Comparison of ENCODE assay signal across 8 cellular contexts in the genomic region with DNA sequence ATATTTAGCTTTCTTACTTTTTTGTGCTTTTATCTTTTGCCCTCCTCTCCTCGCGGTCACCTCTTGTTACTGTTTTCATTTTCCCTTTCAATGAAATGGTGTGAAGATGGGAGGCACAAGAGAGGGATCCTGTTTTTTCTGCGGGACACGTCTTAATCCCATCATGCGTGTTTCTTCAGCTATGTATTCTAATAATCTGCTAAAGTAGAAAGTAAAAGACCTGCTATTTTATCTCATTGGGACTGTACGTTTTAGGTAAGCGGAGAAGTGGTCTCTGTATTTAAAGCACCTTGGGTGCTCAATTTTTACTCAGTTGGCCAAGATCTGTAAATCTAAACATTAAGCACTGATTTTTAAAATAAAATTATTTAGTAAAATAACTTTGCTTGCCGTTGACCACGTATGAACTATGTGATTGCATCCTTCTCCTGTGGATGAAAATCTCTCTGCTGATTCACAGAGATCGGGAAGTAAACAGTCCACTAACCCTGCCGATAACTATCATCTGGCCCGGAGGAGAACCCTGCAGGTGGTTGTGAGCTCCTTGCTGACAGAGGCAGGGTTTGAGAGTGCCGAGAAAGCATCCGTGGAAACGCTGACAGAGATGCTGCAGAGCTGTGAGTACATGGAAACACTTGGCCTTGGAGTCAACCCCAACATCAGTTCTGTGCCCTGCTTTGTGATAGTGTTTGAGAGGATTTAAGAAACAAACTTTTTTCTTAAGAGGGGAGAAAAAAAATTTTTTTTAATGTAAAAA. TPM values are rescaled to one million over a fixed set of nuclear protein-coding genes. Genes with fewer than 3 reads are reported as not detected.
DNase-seq lines count a peak whose midpoint lies in the region; ATAC-seq and TF ChIP-seq lines count a peak whose summit lies in the region.

No MANE protein-coding gene starts in this region.

- no peak overlapping the region for H2BK120ac ChIP-seq in neuronal stem cell (ENCODE audit: low read depth, low read length)

- no peak overlapping the region for H2AK5ac ChIP-seq in neuronal stem cell (ENCODE audit: low read depth, low read length)

- no peaks in the 10 kb centered on the region for H3K27me3 ChIP-seq in CD4-positive, alpha-beta memory T cell (ENCODE audit: insufficient read depth, low read length)
- H3K27me3 ChIP-seq in endocrine pancreas (ENCODE audit: control insufficient read depth, insufficient read depth, low read length) (no peaks in the 10 kb centered on the region), neuronal stem cell (ENCODE audit: control insufficient read depth in 3 of 3, insufficient read depth in 3 of 3, low read depth in 1 of 3, low read length in 3 of 3) (peaks cover 0 to 24% (median 0%) of the 10 kb centered on the region in 3 experiments)

- in situ Hi-C loops in GM13977 (cut with MboI; ENCODE audit: low pct_unique_long_range_greater_than_20kb, low sequenced_read_pairs, unreplicated experiment): no loop called here

- H3K4me1 Mint-ChIP-seq in CD4-positive, alpha-beta memory T cell: peaks cover 15 to 73% (median 39%) of the 10 kb centered on the region in 4 donors

- no peak for ATAC-seq in HG02763 (IDR thresholded peaks at IDR 0.05; ENCODE audit: unreplicated experiment)
- ATAC-seq in HG02588 (IDR thresholded peaks at IDR 0.05; ENCODE audit: unreplicated experiment): no peak
- no peak for ATAC-seq in GM21786 (IDR thresholded peaks at IDR 0.05; ENCODE audit: unreplicated experiment)

- no peak overlapping the region for H2BK12ac ChIP-seq in neuronal stem cell (ENCODE audit: low read length)

- peak overlapping the region; percentile 59 for H3K4me2 ChIP-seq in neuronal stem cell (ENCODE audit: insufficient read depth, low read length, poor library complexity, severe bottlenecking)

- peaks cover 58% of the 10 kb centered on the region for H3K4me1 ChIP-seq in CD4-positive, alpha-beta memory T cell (ENCODE audit: insufficient read depth, low read length)
- H3K4me1 ChIP-seq in endocrine pancreas (ENCODE audit: control insufficient read depth, insufficient read depth, low read length) (no peaks in the 10 kb centered on the region), neuronal stem cell (ENCODE audit: control insufficient read depth in 2 of 2, insufficient read depth in 1 of 2, low read depth in 1 of 2, low read length in 2 of 2) (peaks cover 10% of the 10 kb centered on the region in 2 donors)

- peak overlapping the region; percentile 77 for H3K27ac ChIP-seq in CD4-positive, alpha-beta memory T cell (ENCODE audit: low read depth, low read length)
- no peak overlapping the region for H3K27ac ChIP-seq in neuronal stem cell (replicated peaks; ENCODE audit: low read length)

- H3K36me3 ChIP-seq in CD4-positive, alpha-beta memory T cell (ENCODE audit: insufficient read depth, low read length): peaks cover 17% of the 10 kb centered on the region
- H3K36me3 ChIP-seq in endocrine pancreas (ENCODE audit: control insufficient read depth, insufficient read depth, low read length) (no peaks in the 10 kb centered on the region), neuronal stem cell (replicated peaks in 1 of 2; ENCODE audit: control insufficient read depth in 2 of 2, insufficient read depth in 2 of 2, low read length in 2 of 2) (peaks cover 11 to 38% of the 10 kb centered on the region in 2 donors)

- H2BK15ac ChIP-seq in neuronal stem cell (ENCODE audit: low read length): no peak overlapping the region

- DNase-seq in CD4-positive, alpha-beta memory T cell: peak in 1 of 5 donors; percentile 49
- peak; percentile 15 for DNase-seq in NCI-H69 (lab: John Stamatoyannopoulos, UW)
- DNase-seq in neuronal stem cell (ENCODE audit: low spot score): no peak
- DNase-seq in GM13977 (ENCODE audit: low spot score): no peak

- no peaks in the 10 kb centered on the region for H3K27me3 Mint-ChIP-seq in CD4-positive, alpha-beta memory T cell

- no peaks in the 10 kb centered on the region for H3K9me3 ChIP-seq in CD4-positive, alpha-beta memory T cell (ENCODE audit: control insufficient read depth in 1 of 2, low read length in 2 of 2)
- no peaks in the 10 kb centered on the region for H3K9me3 ChIP-seq in endocrine pancreas (ENCODE audit: control insufficient read depth, low read length)
- peaks cover 0 to 3% of the 10 kb centered on the region in 2 donors for H3K9me3 ChIP-seq in neuronal stem cell (replicated peaks in 1 of 2; ENCODE audit: control insufficient read depth in 2 of 2, insufficient read depth in 1 of 2, low read depth in 1 of 2, low read length in 2 of 2)

- no CpG with 5 or more reads among the region's 15 CpGs for WGBS in neuronal stem cell (ENCODE audit: extremely low coverage in 2 of 2, insufficient read length in 2 of 2, insufficient replicate concordance in 1 of 2), 2 donors

- TF ChIP-seq CTCF in GM13977 (IDR thresholded peaks at IDR 0.05; ENCODE audit: extremely low read depth, insufficient read depth, missing control alignments): no peak

- H3K4me3 Mint-ChIP-seq in CD4-positive, alpha-beta memory T cell: peak overlapping the region; percentile 91 to 98 (median 96)

- H2BK5ac ChIP-seq in neuronal stem cell (ENCODE audit: low read length): no peak overlapping the region

- H3K9ac ChIP-seq in endocrine pancreas (ENCODE audit: control insufficient read depth, insufficient read depth, low read length) (peak overlapping the region; percentile 86), neuronal stem cell (ENCODE audit: low read depth, low read length, poor library complexity) (no peak overlapping the region)

- H4K8ac ChIP-seq in neuronal stem cell (ENCODE audit: low read depth, low read length): no peak overlapping the region

- no peak overlapping the region for H3K18ac ChIP-seq in neuronal stem cell (ENCODE audit: low read length)

- H3K9me3 Mint-ChIP-seq in CD4-positive, alpha-beta memory T cell: no peaks in the 10 kb centered on the region

- CTCF ChIA-PET in CD4-positive, alpha-beta memory T cell (lab: Charles Lee; ENCODE audit: partially characterized antibody): interaction anchor here (0.6 to 15.3 kb wide), 15 partner anchors 8 to 496 kb away, joined by 3 to 178 read pairs (median 4); partner anchors contain the start of genes BYSL, FRS3, MED20 and PRICKLE4

- no peak overlapping the region for H3K14ac ChIP-seq in neuronal stem cell (ENCODE audit: low read length)

- H2AFZ ChIP-seq in neuronal stem cell (ENCODE audit: low read length): peak overlapping the region; percentile 93

- H3K36me3 Mint-ChIP-seq in CD4-positive, alpha-beta memory T cell: peaks cover 36 to 53% of the 10 kb centered on the region in 2 donors

- intact Hi-C loops in CD4-positive, alpha-beta memory T cell (cut with micrococcal nuclease): loop anchor here (1.0 to 2.0 kb wide), 4 partner anchors 53 to 512 kb away; partner anchors contain the start of genes TFEB and TOMM6

- H3K79me1 ChIP-seq in neuronal stem cell (ENCODE audit: low read depth, low read length): no peaks in the 10 kb centered on the region

- POLR2A ChIA-PET in CD4-positive, alpha-beta memory T cell (lab: Charles Lee; ENCODE audit: partially characterized antibody): interaction anchor here (0.7 to 12.8 kb wide), 19 partner anchors 11 to 1524 kb away, joined by 3 to 280 read pairs (median 5); partner anchors contain the start of genes BYSL, CCND3, CNPY3 and MED20

- peak overlapping the region; percentile 89 to 92 for H3K4me3 ChIP-seq in CD4-positive, alpha-beta memory T cell (ENCODE audit: low read length in 2 of 2)
- peak overlapping the region; percentile 78 for H3K4me3 ChIP-seq in endocrine pancreas (ENCODE audit: control insufficient read depth, insufficient read depth, low read length)
- peak overlapping the region; percentile 70 to 95 for H3K4me3 ChIP-seq in neuronal stem cell (ENCODE audit: low read length in 2 of 2)

- no peak overlapping the region for H4K91ac ChIP-seq in neuronal stem cell (ENCODE audit: low read depth, low read length, poor library complexity)

- H3K4ac ChIP-seq in neuronal stem cell (ENCODE audit: low read length): no peak overlapping the region

- H3K27ac Mint-ChIP-seq in CD4-positive, alpha-beta memory T cell: peak overlapping the region; percentile 93 to 98 (median 97)

- H3K23ac ChIP-seq in neuronal stem cell (ENCODE audit: low read depth, low read length, poor library complexity): no peak overlapping the region

RNA-seq across cellular contexts. Expression of gene TAF8, which starts 0.8 kb away (rescaled TPM):
- 10 to 100 TPM; 39.1 to 40.9 TPM for total RNA-seq in CD4-positive, alpha-beta memory T cell
- 10 to 100 TPM; 10.3 to 19.3 TPM for polyA plus RNA-seq in CD4-positive, alpha-beta memory T cell
- polyA plus RNA-seq in neuronal stem cell (2013, experiment 1 of 2): 30.4 TPM
- polyA plus RNA-seq in neuronal stem cell (2013, experiment 2 of 2): 29.3 TPM
